In genomic region chr22:40218723-40219294, GRCh38 we compare ENCODE assay signal across 1 cellular context.
TF ChIP-seq lines count a peak whose summit lies in the region.

No MANE protein-coding gene starts in this region.

TF ChIP-seq in HepG2, 621 proteins besides CTCF, POLR2A, EP300 and RAD21 (continued from another document):
- 0 out of 2 replicates have a peak, but pooled peaks have one; percentile 43 for TF ChIP-seq ZNF644 (CRISPR knock-in tag; IDR thresholded peaks at IDR 0.05; ENCODE audit: low read depth)
- no peak for TF ChIP-seq YY1 (IDR thresholded peaks at IDR 0.05; ENCODE audit: insufficient read depth, insufficient replicate concordance, low read depth, low read length)
- peak; percentile 60 for TF ChIP-seq HNF4A (CRISPR knock-in tag; IDR thresholded peaks at IDR 0.05)
- peak; percentile 50; the same call in 1 of the 2 replicates for TF ChIP-seq ZBTB20 (CRISPR knock-in tag; IDR thresholded peaks at IDR 0.05; ENCODE audit: borderline replicate concordance, low read depth)
- peak; percentile 15; the same call in 1 of the 2 replicates for TF ChIP-seq RXRB (CRISPR knock-in tag; IDR thresholded peaks at IDR 0.05; ENCODE audit: borderline replicate concordance)
- peak; percentile 84 for TF ChIP-seq ATF7 (IDR thresholded peaks at IDR 0.05)
- TF ChIP-seq ATF7 (CRISPR knock-in tag; IDR thresholded peaks at IDR 0.05) = no peak
- no peak for TF ChIP-seq THAP9 (CRISPR knock-in tag; IDR thresholded peaks at IDR 0.05; ENCODE audit: borderline replicate concordance)
- peak; percentile 48; the same call in 1 of the 2 replicates for TF ChIP-seq CREB1 (IDR thresholded peaks at IDR 0.05)
- no peak for TF ChIP-seq CREB1 (CRISPR knock-in tag; IDR thresholded peaks at IDR 0.05)
- TF ChIP-seq ELF3 (CRISPR knock-in tag; IDR thresholded peaks at IDR 0.05) = 0 out of 2 replicates have a peak, but pooled peaks have one; percentile 14
- no peak for TF ChIP-seq SOX6 (IDR thresholded peaks at IDR 0.05)
- peak; percentile 70 for TF ChIP-seq SOX6 (CRISPR knock-in tag; IDR thresholded peaks at IDR 0.05)
- peak; percentile 54; the same call in 1 of the 2 replicates for TF ChIP-seq ATF2 (CRISPR knock-in tag; IDR thresholded peaks at IDR 0.05)
- peak; percentile 65 for TF ChIP-seq ARID5B (CRISPR knock-in tag; IDR thresholded peaks at IDR 0.05)
- TF ChIP-seq FOSL2 (CRISPR knock-in tag; IDR thresholded peaks at IDR 0.05) = peak; percentile 24; the same call in 1 of the 2 replicates
- TF ChIP-seq ZBTB7A (CRISPR knock-in tag; IDR thresholded peaks at IDR 0.05) = no peak
- peak; percentile 59 for TF ChIP-seq FOXA3 (CRISPR knock-in tag; IDR thresholded peaks at IDR 0.05)
- TF ChIP-seq PPARG (CRISPR knock-in tag; conservative IDR thresholded peaks at IDR 0.05) = 0 out of 2 replicates have a peak, but pooled peaks have one; percentile 27
- peak; percentile 87 for TF ChIP-seq ZBTB21 (CRISPR knock-in tag; IDR thresholded peaks at IDR 0.05)
- TF ChIP-seq RARA (CRISPR knock-in tag; IDR thresholded peaks at IDR 0.05) = peak; percentile 50
- TF ChIP-seq FOXP1 (IDR thresholded peaks at IDR 0.05) = no peak
- 0 out of 2 replicates have a peak, but pooled peaks have one; percentile 26 for TF ChIP-seq FOXP1 (CRISPR knock-in tag; IDR thresholded peaks at IDR 0.05)
- TF ChIP-seq SOX5 (CRISPR knock-in tag; IDR thresholded peaks at IDR 0.05; ENCODE audit: borderline replicate concordance) = peak; percentile 69; the same call in 1 of the 2 replicates
- no peak for TF ChIP-seq SOX13 (IDR thresholded peaks at IDR 0.05)
- TF ChIP-seq SOX13 (CRISPR knock-in tag; conservative IDR thresholded peaks at IDR 0.05 in 1 of 2, IDR thresholded peaks at IDR 0.05 in 1 of 2) = peak in 1 of 2 experiments; percentile 76; a peak in 2 of 4 replicates
- peak; percentile 57; the same call in 1 of the 2 replicates for TF ChIP-seq HMG20A (CRISPR knock-in tag; IDR thresholded peaks at IDR 0.05; ENCODE audit: borderline replicate concordance)
- TF ChIP-seq EZH2 (conservative IDR thresholded peaks at IDR 0.05; ENCODE audit: low read depth, low read length) = no peak
- no peak for TF ChIP-seq MAFK (conservative IDR thresholded peaks at IDR 0.05 in 1 of 2, IDR thresholded peaks at IDR 0.05 in 1 of 2; ENCODE audit: low read length in 2 of 2)
- TF ChIP-seq GATAD2A (CRISPR knock-in tag; IDR thresholded peaks at IDR 0.05) = peak; percentile 58; the same call in 1 of the 2 replicates
TF ChIP-seq in HepG2: peak in this region for 22.
